ENCODE assay signal across 11 cellular contexts in the genomic region with DNA sequence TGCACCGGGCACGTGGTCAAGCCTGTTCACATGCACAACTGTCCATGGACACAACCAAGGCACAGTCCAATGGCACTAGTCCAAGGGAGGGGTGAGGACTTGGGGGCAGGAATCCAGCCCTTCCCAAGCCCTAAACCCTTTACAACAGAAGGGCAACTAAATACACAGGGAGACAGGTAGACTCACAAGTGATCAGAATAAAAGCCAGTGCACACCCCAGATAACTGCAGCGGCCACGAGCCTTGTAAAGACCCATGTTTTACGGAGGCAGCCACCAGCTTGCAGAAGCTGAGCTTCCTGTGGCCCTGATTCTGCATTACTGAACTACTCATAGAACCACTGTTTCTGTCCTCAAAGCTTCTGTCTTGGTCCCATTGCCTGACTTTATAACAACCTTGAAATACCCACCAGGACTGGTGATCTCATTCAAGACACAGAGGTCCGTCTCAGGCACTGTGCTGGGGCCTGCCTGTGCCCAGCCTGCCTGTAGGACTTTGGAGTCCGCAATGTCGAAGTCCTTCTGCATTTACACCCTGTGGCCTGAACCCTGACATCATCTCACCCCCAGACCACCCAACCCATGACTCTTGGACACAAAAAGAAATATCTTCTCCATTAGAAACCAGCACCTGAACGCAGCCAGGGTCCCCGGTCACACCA.
DNase-seq lines count a peak whose midpoint lies in the region; ATAC-seq and TF ChIP-seq lines count a peak whose summit lies in the region.
"Had no signal": no experiment of that assay in that cellular context is flagged by ENCODE, and none has a peak within 500 bp of the region (broad histone marks: within the 10 kb centered on the region; RNA-seq: fewer than 3 reads in every experiment).

No MANE protein-coding gene starts in this region.

- H3K4me3 ChIP-seq in AG04450 (ENCODE audit: low read depth, low read length) (no peak overlapping the region), fibroblast of lung (replicated peaks in 1 of 4; ENCODE audit: control extremely low read depth in 1 of 4, insufficient read depth in 1 of 4, low read depth in 3 of 4, low read length in 4 of 4) (no peak overlapping the region), trophoblast cell (ENCODE audit: low read depth, low read length) (no peak overlapping the region)

- H4K12ac ChIP-seq in trophoblast cell (ENCODE audit: low read depth, low read length): no peak overlapping the region

- H3K9me3 ChIP-seq in AG04450 (ENCODE audit: control insufficient read depth, insufficient read depth, low read length): peaks cover 13% of the 10 kb centered on the region; the same call in 1 of the 2 replicates
- no peaks in the 10 kb centered on the region for H3K9me3 ChIP-seq in fibroblast of lung (ENCODE audit: control insufficient read depth, insufficient read depth, low read depth, low read length)
- no peaks in the 10 kb centered on the region for H3K9me3 ChIP-seq in trophoblast cell (ENCODE audit: insufficient read depth, low read depth, low read length)

- peak overlapping the region; percentile 13 for H3K23ac ChIP-seq in trophoblast cell (ENCODE audit: low read length)

- no peak overlapping the region for H3K4ac ChIP-seq in trophoblast cell (ENCODE audit: low read depth, low read length)

- no peak overlapping the region for H3K18ac ChIP-seq in trophoblast cell (ENCODE audit: low read length)

- H3K27me3 ChIP-seq in AG04450 (ENCODE audit: control insufficient read depth, insufficient read depth, low read length) (no peaks in the 10 kb centered on the region), fibroblast of lung (ENCODE audit: control insufficient read depth, insufficient read depth, low read length) (no peaks in the 10 kb centered on the region), trophoblast cell (ENCODE audit: insufficient read depth, low read length) (no peaks in the 10 kb centered on the region)

- peaks cover 30% of the 10 kb centered on the region for H3K4me1 Mint-ChIP-seq in WTC11
- H3K4me1 Mint-ChIP-seq: stimulated activated memory B cell treated with anti-CD40 and anti-IgM and Interleukin-4, amounts not matched to agents 10 μg/mL and 1 μg/mL and 100 μg/mL, for 72 hours had no signal

- peak overlapping the region; percentile 0 for H2BK12ac ChIP-seq in trophoblast cell (ENCODE audit: low read length)

- H3K27ac Mint-ChIP-seq in WTC11: peak overlapping the region; percentile 90; the same call in 1 of the 2 replicates
- H3K27ac Mint-ChIP-seq: stimulated activated memory B cell treated with anti-CD40 and anti-IgM and Interleukin-4, amounts not matched to agents 10 μg/mL and 1 μg/mL and 100 μg/mL, for 72 hours had no signal

- peaks cover 5% of the 10 kb centered on the region; the same call in 1 of the 2 replicates for H3K9me3 Mint-ChIP-seq in WTC11

- DNase-seq in AG04450 (ENCODE audit: low read depth, low spot score): no peak
- no peak for DNase-seq in WTC11 (ENCODE audit: low spot score)
- no peak for DNase-seq in fibroblast of lung (ENCODE audit: low read depth in 2 of 2)
- no peak for DNase-seq in trophoblast cell
- no peak for DNase-seq in stimulated activated CD4-positive, alpha-beta T cell treated with anti-CD3 and anti-CD28 coated beads, Interleukin-2, amount 100 ng/mL, for 48 hours
- DNase-seq in DMS 273 (lab: John Stamatoyannopoulos, UW; ENCODE audit: unreplicated experiment): no peak
- DNase-seq in NCI-H2196 (lab: John Stamatoyannopoulos, UW; ENCODE audit: unreplicated experiment): no peak
- DNase-seq: activated CD4-positive, alpha-beta T cell treated with anti-CD3 and anti-CD28 coated beads for 48 hours; activated naive CD4-positive, alpha-beta T cell had no signal

- no peaks in the 10 kb centered on the region for H4K20me1 ChIP-seq in fibroblast of lung (ENCODE audit: control insufficient read depth, extremely low read depth, insufficient read depth, low read length)

- H3K36me3 ChIP-seq in fibroblast of lung (ENCODE audit: control insufficient read depth, insufficient read depth, low read length) (no peaks in the 10 kb centered on the region), trophoblast cell (ENCODE audit: control insufficient read depth in 1 of 2, insufficient read depth in 2 of 2, low read length in 2 of 2) (no peaks in the 10 kb centered on the region)

- no peak overlapping the region for H3K14ac ChIP-seq in trophoblast cell (ENCODE audit: low read length)

- peaks cover 9% of the 10 kb centered on the region for H3K27me3 Mint-ChIP-seq in WTC11 (ENCODE audit: low read depth)

- H3K79me2 ChIP-seq in fibroblast of lung (ENCODE audit: control insufficient read depth, insufficient read depth, low read length): no peaks in the 10 kb centered on the region
- no peaks in the 10 kb centered on the region for H3K79me2 ChIP-seq in trophoblast cell (ENCODE audit: control insufficient read depth, insufficient read depth, low read length, poor library complexity)

- no peak overlapping the region for H2AK5ac ChIP-seq in trophoblast cell (ENCODE audit: low read length)

- H2AFZ ChIP-seq in fibroblast of lung (ENCODE audit: low read length) (no peak overlapping the region), trophoblast cell (ENCODE audit: insufficient read depth, low read length, poor library complexity) (no peak overlapping the region)

- ATAC-seq in WTC11 (no peak), HG02884 (IDR thresholded peaks at IDR 0.05; ENCODE audit: unreplicated experiment) (no peak)
- ATAC-seq: stimulated activated memory B cell treated with anti-CD40 and anti-IgM and Interleukin-4, amounts not matched to agents 10 μg/mL and 1 μg/mL and 100 μg/mL, for 72 hours had no signal

- H4K8ac ChIP-seq in trophoblast cell (ENCODE audit: low read depth, low read length): no peak overlapping the region

- TF ChIP-seq CTCF in AG04450 (IDR thresholded peaks at IDR 0.05; ENCODE audit: low read depth, low read length): no peak
- TF ChIP-seq CTCF in WTC11 (IDR thresholded peaks at IDR 0.05): no peak
- no peak for TF ChIP-seq CTCF in fibroblast of lung (conservative IDR thresholded peaks at IDR 0.05 in 1 of 2, IDR thresholded peaks at IDR 0.05 in 1 of 2; ENCODE audit: low read depth in 1 of 2, low read length in 2 of 2)

- H2BK5ac ChIP-seq in trophoblast cell (ENCODE audit: low read depth, low read length, poor library complexity): no peak overlapping the region

- WGBS in trophoblast cell (ENCODE audit: extremely low coverage, insufficient coverage, insufficient read length): no CpG with 5 or more reads among the region's 10 CpGs

- H3K36me3 Mint-ChIP-seq in WTC11: no peaks in the 10 kb centered on the region
- H3K36me3 Mint-ChIP-seq: stimulated activated memory B cell treated with anti-CD40 and anti-IgM and Interleukin-4, amounts not matched to agents 10 μg/mL and 1 μg/mL and 100 μg/mL, for 72 hours had no signal

- CTCF ChIA-PET in AG04450 (lab: Charles Lee): no interaction called here
- CTCF ChIA-PET in WTC11 (lab: Charles Lee): interaction anchor here (1.4 kb wide), 1 partner anchor 9 kb away, joined by 4 read pairs; no protein-coding TSS in a partner anchor

- no peak overlapping the region for H3K9ac ChIP-seq in fibroblast of lung (ENCODE audit: insufficient read depth, low read length)
- no peak overlapping the region for H3K9ac ChIP-seq in trophoblast cell (ENCODE audit: low read length)

- no peak overlapping the region for H3K4me3 Mint-ChIP-seq in WTC11
- H3K4me3 Mint-ChIP-seq: stimulated activated memory B cell treated with anti-CD40 and anti-IgM and Interleukin-4, amounts not matched to agents 10 μg/mL and 1 μg/mL and 100 μg/mL, for 72 hours had no signal

- H3K79me1 ChIP-seq in trophoblast cell (ENCODE audit: low read length): no peaks in the 10 kb centered on the region

- H2BK120ac ChIP-seq in trophoblast cell (ENCODE audit: insufficient read depth, low read length, poor library complexity): no peak overlapping the region

- H3K27ac ChIP-seq in AG04450 (ENCODE audit: low read depth, low read length) (peak overlapping the region; percentile 97), fibroblast of lung (ENCODE audit: insufficient read depth, low read length) (peak overlapping the region; percentile 68), trophoblast cell (ENCODE audit: low read depth, low read length) (no peak overlapping the region)

- no peak overlapping the region for H3K4me2 ChIP-seq in fibroblast of lung (ENCODE audit: extremely low read depth, insufficient read depth, low read length)
- H3K4me2 ChIP-seq in trophoblast cell (ENCODE audit: low read length): no peak overlapping the region

- H3K4me1 ChIP-seq in fibroblast of lung (ENCODE audit: control insufficient read depth, extremely low read depth, insufficient read depth, low read length): peaks cover 15% of the 10 kb centered on the region
- peaks cover 9 to 15% of the 10 kb centered on the region in 2 experiments for H3K4me1 ChIP-seq in trophoblast cell (ENCODE audit: control insufficient read depth in 1 of 2, insufficient read depth in 2 of 2, low read length in 2 of 2)

- H4K91ac ChIP-seq in trophoblast cell (ENCODE audit: low read depth, low read length): no peak overlapping the region

- POLR2A ChIA-PET in AG04450 (lab: Yijun Ruan, JAX) (no interaction called here), WTC11 (lab: Charles Lee) (no interaction called here)

TF ChIP-seq in WTC11, 78 proteins besides CTCF, POLR2A, EP300 and RAD21 (continues in another document):
- no peak for TF ChIP-seq IRF1 (CRISPR knock-in tag; IDR thresholded peaks at IDR 0.05)
